ENCODE assay signal across 1 cellular context in the genomic region with DNA sequence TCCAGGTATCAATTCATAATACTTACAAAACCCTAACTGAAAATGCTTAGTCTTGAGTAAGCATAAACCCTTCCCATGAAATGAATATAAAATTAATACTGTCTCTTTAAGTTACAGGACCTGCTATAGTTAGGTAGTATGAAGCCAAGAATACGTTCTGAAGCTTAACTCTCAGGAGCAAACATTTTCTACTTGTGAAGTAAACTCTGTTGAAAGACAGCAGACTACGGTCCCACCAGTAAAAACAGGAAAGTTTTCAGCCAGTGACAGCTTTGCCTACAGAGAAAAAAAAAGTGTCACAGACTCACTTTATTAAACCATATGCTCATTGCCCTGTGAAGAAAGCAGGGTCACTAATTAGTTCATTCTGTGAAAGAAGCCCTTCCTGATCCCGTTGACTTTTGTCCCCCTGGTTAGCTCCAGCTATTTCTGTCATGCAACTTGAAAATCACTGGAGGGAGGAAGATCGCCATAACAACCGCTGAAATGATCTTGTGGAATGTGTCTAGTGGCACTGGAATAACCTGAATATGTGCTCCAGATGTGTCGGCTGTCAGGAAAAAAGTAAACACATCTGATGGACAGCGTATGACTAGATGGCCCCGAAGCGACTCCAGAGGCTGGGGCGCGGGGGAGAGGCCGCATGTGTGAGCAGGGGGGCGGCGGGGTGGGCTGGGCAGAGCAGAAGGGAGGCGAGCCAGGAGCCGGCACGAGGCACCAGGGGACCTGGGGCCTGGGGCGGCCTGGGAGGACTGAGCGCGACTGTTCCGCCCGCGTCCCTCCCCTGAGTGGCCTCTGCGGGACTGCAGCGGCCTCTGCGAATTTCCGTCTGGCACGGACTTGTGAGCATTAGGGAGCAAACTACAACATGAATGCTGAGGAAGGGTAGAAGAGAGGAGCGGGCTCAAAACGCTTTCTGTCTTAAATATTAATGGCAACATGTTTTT.
TF ChIP-seq lines count a peak whose summit lies in the region.

No MANE protein-coding gene starts in this region.

TF ChIP-seq in GM23338, 12 proteins besides CTCF, POLR2A, EP300 and RAD21 (continued from another document):
- TF ChIP-seq, protein P1, sequence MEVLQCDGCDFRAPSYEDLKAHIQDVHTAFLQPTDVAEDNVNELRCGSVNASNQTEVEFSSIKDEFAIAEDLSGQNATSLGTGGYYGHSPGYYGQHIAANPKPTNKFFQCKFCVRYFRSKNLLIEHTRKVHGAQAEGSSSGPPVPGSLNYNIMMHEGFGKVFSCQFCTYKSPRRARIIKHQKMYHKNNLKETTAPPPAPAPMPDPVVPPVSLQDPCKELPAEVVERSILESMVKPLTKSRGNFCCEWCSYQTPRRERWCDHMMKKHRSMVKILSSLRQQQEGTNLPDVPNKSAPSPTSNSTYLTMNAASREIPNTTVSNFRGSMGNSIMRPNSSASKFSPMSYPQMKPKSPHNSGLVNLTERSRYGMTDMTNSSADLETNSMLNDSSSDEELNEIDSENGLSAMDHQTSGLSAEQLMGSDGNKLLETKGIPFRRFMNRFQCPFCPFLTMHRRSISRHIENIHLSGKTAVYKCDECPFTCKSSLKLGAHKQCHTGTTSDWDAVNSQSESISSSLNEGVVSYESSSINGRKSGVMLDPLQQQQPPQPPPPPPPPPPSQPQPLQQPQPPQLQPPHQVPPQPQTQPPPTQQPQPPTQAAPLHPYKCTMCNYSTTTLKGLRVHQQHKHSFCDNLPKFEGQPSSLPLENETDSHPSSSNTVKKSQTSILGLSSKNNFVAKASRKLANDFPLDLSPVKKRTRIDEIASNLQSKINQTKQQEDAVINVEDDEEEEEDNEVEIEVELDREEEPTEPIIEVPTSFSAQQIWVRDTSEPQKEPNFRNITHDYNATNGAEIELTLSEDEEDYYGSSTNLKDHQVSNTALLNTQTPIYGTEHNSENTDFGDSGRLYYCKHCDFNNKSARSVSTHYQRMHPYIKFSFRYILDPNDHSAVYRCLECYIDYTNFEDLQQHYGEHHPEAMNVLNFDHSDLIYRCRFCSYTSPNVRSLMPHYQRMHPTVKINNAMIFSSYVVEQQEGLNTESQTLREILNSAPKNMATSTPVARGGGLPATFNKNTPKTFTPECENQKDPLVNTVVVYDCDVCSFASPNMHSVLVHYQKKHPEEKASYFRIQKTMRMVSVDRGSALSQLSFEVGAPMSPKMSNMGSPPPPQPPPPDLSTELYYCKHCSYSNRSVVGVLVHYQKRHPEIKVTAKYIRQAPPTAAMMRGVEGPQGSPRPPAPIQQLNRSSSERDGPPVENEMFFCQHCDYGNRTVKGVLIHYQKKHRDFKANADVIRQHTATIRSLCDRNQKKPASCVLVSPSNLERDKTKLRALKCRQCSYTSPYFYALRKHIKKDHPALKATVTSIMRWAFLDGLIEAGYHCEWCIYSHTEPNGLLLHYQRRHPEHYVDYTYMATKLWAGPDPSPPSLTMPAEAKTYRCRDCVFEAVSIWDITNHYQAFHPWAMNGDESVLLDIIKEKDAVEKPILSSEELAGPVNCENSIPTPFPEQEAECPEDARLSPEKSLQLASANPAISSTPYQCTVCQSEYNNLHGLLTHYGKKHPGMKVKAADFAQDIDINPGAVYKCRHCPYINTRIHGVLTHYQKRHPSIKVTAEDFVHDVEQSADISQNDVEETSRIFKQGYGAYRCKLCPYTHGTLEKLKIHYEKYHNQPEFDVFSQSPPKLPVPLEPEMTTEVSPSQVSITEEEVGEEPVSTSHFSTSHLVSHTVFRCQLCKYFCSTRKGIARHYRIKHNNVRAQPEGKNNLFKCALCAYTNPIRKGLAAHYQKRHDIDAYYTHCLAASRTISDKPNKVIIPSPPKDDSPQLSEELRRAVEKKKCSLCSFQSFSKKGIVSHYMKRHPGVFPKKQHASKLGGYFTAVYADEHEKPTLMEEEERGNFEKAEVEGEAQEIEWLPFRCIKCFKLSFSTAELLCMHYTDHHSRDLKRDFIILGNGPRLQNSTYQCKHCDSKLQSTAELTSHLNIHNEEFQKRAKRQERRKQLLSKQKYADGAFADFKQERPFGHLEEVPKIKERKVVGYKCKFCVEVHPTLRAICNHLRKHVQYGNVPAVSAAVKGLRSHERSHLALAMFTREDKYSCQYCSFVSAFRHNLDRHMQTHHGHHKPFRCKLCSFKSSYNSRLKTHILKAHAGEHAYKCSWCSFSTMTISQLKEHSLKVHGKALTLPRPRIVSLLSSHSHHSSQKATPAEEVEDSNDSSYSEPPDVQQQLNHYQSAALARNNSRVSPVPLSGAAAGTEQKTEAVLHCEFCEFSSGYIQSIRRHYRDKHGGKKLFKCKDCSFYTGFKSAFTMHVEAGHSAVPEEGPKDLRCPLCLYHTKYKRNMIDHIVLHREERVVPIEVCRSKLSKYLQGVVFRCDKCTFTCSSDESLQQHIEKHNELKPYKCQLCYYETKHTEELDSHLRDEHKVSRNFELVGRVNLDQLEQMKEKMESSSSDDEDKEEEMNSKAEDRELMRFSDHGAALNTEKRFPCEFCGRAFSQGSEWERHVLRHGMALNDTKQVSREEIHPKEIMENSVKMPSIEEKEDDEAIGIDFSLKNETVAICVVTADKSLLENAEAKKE (CRISPR knock-in tag; IDR thresholded peaks at IDR 0.05) = no peak
- TF ChIP-seq STAT1 (IDR thresholded peaks at IDR 0.05; ENCODE audit: unreplicated experiment) (no peak), POLR2AphosphoS5 (IDR thresholded peaks at IDR 0.05; ENCODE audit: low read depth) (no peak), ZNF114 (CRISPR knock-in tag; IDR thresholded peaks at IDR 0.05) (no peak), JUNB (IDR thresholded peaks at IDR 0.05; ENCODE audit: unreplicated experiment) (no peak), EZH2 (IDR thresholded peaks at IDR 0.05; ENCODE audit: low read depth, unreplicated experiment) (no peak), NANOG (IDR thresholded peaks at IDR 0.05; ENCODE audit: borderline replicate concordance) (no peak)
